In the genomic region with DNA sequence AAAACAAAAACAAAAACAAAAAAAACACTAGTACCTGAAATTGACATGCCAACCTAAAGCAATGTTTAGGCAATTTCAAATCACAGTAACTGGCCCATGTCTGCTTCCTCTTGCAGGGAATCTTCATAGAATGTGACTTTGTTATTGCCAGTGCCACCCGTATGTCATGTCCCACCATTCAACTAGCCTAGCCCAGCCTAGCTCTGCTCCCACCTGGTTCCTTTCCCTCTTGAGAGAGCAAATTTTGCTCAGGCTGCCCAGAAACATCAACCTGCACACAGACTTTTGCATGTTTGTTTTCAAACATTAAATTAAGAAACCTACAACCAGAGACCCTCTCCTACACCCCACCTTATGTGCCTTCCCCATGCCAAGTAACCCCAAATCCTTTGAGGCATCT, we compare ENCODE assay signal across 9 cellular contexts.
DNase-seq lines count a peak whose midpoint lies in the region; ATAC-seq, FAIRE-seq and TF ChIP-seq lines count a peak whose summit lies in the region.
"Had no signal": no experiment of that assay in that cellular context is flagged by ENCODE, and none has a peak within 500 bp of the region (broad histone marks: within the 10 kb centered on the region; RNA-seq: fewer than 3 reads in every experiment).

No MANE protein-coding gene starts in this region.

- no peak overlapping the region for H3K18ac ChIP-seq in H1 (ENCODE audit: extremely low read depth, low read length)

- H4K20me1 ChIP-seq in OCI-LY7 (ENCODE audit: insufficient read depth, low read length) (no peaks in the 10 kb centered on the region), H1 (replicated peaks in 1 of 2; ENCODE audit: control insufficient read depth in 1 of 2, insufficient read depth in 2 of 2, low read length in 2 of 2) (no peaks in the 10 kb centered on the region), osteoblast (ENCODE audit: insufficient read depth, low read length) (peaks cover 19% of the 10 kb centered on the region)

- intact Hi-C loops in OCI-LY7 (cut with micrococcal nuclease; ENCODE audit: unreplicated experiment): loop anchor here (5.0 to 10.0 kb wide), 3 partner anchors 278 to 1258 kb away; no protein-coding TSS in a partner anchor

- H3K23ac ChIP-seq in H1 (ENCODE audit: insufficient read length): no peak overlapping the region

- no TSS peak for BruUV-seq in OCI-LY7 (replicated peaks; lab: Mats Ljungman, UMichigan)

- H3K79me2 ChIP-seq in OCI-LY7 (ENCODE audit: insufficient read depth, low read depth, low read length) (no peaks in the 10 kb centered on the region), H1 (ENCODE audit: control insufficient read depth in 1 of 2, insufficient read depth in 2 of 2, low read length in 2 of 2) (no peaks in the 10 kb centered on the region), osteoblast (ENCODE audit: insufficient read depth, low read length) (peaks cover 24% of the 10 kb centered on the region)

- ATAC-seq in GM19463 (IDR thresholded peaks at IDR 0.05; ENCODE audit: unreplicated experiment): no peak

- H3K4me1 ChIP-seq in OCI-LY7 (ENCODE audit: insufficient read depth, low read length, poor library complexity, severe bottlenecking): peaks cover 41% of the 10 kb centered on the region
- peaks cover 4 to 13% (median 8%) of the 10 kb centered on the region in 4 experiments; a peak in 6 of 7 replicates for H3K4me1 ChIP-seq in H1 (replicated peaks in 1 of 4; ENCODE audit: control insufficient read depth in 3 of 4, insufficient read depth in 4 of 4, low read length in 3 of 4)
- H3K4me1 ChIP-seq in osteoblast (ENCODE audit: insufficient read depth, low read length): peaks cover 31% of the 10 kb centered on the region

- no peak overlapping the region for H4K91ac ChIP-seq in H1 (replicated peaks; ENCODE audit: insufficient read length, low read length)

- no peaks in the 10 kb centered on the region for H3K9me2 ChIP-seq in OCI-LY7 (ENCODE audit: insufficient read depth, low read length)

- no peak for TF ChIP-seq POLR2A in H1 (IDR thresholded peaks at IDR 0.05; ENCODE audit: control extremely low read depth in 1 of 2, low read depth in 2 of 2, low read length in 2 of 2)

- no peak overlapping the region for H2BK12ac ChIP-seq in H1 (ENCODE audit: low read depth, low read length)

- TF ChIP-seq RAD21 in H1 (IDR thresholded peaks at IDR 0.05 in 1 of 2, conservative IDR thresholded peaks at IDR 0.05 in 1 of 2; ENCODE audit: low read depth in 2 of 2, low read length in 2 of 2): no peak

- peaks cover 14% of the 10 kb centered on the region; the same call in 1 of the 2 replicates for H3K23me2 ChIP-seq in H1 (ENCODE audit: low read depth, low read length)

- H3K4me3 ChIP-seq in BJ (ENCODE audit: low read depth, low read length): peak overlapping the region; percentile 53; the same call in 1 of the 2 replicates
- no peak overlapping the region for H3K4me3 ChIP-seq in OCI-LY7 (ENCODE audit: low read depth, low read length, poor library complexity, severe bottlenecking)
- H3K4me3 ChIP-seq in H1 (ENCODE audit: extremely low read depth in 1 of 4, insufficient read depth in 2 of 4, low read depth in 3 of 4, low read length in 4 of 4): no peak overlapping the region
- peak overlapping the region; percentile 70 for H3K4me3 ChIP-seq in osteoblast (ENCODE audit: insufficient read depth, low read length)

- POLR2A ChIA-PET in BJ (lab: Charles Lee): interaction anchor here (1.0 to 1.5 kb wide), 2 partner anchors 245 to 374 kb away, joined by 3 to 4 read pairs; no protein-coding TSS in a partner anchor
- POLR2A ChIA-PET in OCI-LY7 (lab: Charles Lee): interaction anchor here (0.5 to 1.6 kb wide), 5 partner anchors 12 to 1249 kb away, joined by 3 to 4 read pairs (median 3); no protein-coding TSS in a partner anchor
- POLR2A ChIA-PET in H1 (lab: Charles Lee; ENCODE audit: partially characterized antibody): interaction anchor here (0.7 to 1.4 kb wide), 4 partner anchors 11 to 789 kb away, joined by 3 to 4 read pairs (median 3); no protein-coding TSS in a partner anchor

- no peak overlapping the region for H4K5ac ChIP-seq in H1 (ENCODE audit: insufficient read length, low read depth, low read length)

- H2AK5ac ChIP-seq in H1 (ENCODE audit: low read depth, low read length): no peak overlapping the region

- H3K4ac ChIP-seq in H1 (replicated peaks; ENCODE audit: insufficient read length, low read depth, low read length): no peak overlapping the region

- H2AFZ ChIP-seq in OCI-LY7 (ENCODE audit: low read length): peak overlapping the region; percentile 71; the same call in 1 of the 2 replicates
- H2AFZ ChIP-seq in H1 (ENCODE audit: low read length): no peak overlapping the region
- no peak overlapping the region for H2AFZ ChIP-seq in osteoblast (ENCODE audit: low read length)

- H3K27me3 ChIP-seq in BJ (ENCODE audit: control insufficient read depth, insufficient read depth, low read length): no peaks in the 10 kb centered on the region
- H3K27me3 ChIP-seq in H1 (replicated peaks in 1 of 4; ENCODE audit: control insufficient read depth in 3 of 4, extremely low read depth in 1 of 4, insufficient read depth in 3 of 4, low read length in 3 of 4): peaks cover 0 to 18% (median 12%) of the 10 kb centered on the region in 4 experiments; a peak in 6 of 7 replicates
- no peaks in the 10 kb centered on the region for H3K27me3 ChIP-seq in osteoblast (ENCODE audit: insufficient read depth, low read length)

- no peak overlapping the region for H2BK5ac ChIP-seq in H1 (ENCODE audit: low read depth, low read length)

- no peak overlapping the region for H4K8ac ChIP-seq in H1 (ENCODE audit: extremely low read depth, insufficient read depth, low read length)

- peak overlapping the region; percentile 31 for H2BK120ac ChIP-seq in H1 (replicated peaks; ENCODE audit: low read depth, low read length)

- H3K27ac ChIP-seq in OCI-LY7 (ENCODE audit: low read depth, low read length, poor library complexity, severe bottlenecking): no peak overlapping the region
- H3K27ac ChIP-seq in H1 (ENCODE audit: low read depth, low read length): no peak overlapping the region
- H3K27ac ChIP-seq in osteoblast (ENCODE audit: low read depth, low read length): peak overlapping the region; percentile 93

- H3K36me3 ChIP-seq in BJ (ENCODE audit: control insufficient read depth, insufficient read depth, low read length): peaks cover 3% of the 10 kb centered on the region; the same call in 1 of the 2 replicates
- H3K36me3 ChIP-seq in OCI-LY7 (ENCODE audit: insufficient read depth, low read length): peaks cover 10% of the 10 kb centered on the region; the same call in 1 of the 2 replicates
- peaks cover 4 to 8% (median 6%) of the 10 kb centered on the region in 4 experiments; a peak in 5 of 8 replicates for H3K36me3 ChIP-seq in H1 (ENCODE audit: control insufficient read depth in 2 of 4, insufficient read depth in 4 of 4, low read length in 3 of 4)
- H3K36me3 ChIP-seq in osteoblast (ENCODE audit: insufficient read depth, low read length): peaks cover 22% of the 10 kb centered on the region

- no peak overlapping the region for H2BK15ac ChIP-seq in H1 (ENCODE audit: low read length)

- CTCF ChIA-PET in BJ (lab: Yijun Ruan, JAX) (interaction anchor here (0.6 to 4.0 kb wide), 15 partner anchors 13 to 645 kb away, joined by 3 to 15 read pairs (median 4); no protein-coding TSS in a partner anchor), OCI-LY7 (lab: Charles Lee; ENCODE audit: unreplicated experiment) (no interaction called here), H1 (lab: Charles Lee; ENCODE audit: partially characterized antibody) (interaction anchor here (0.6 to 3.4 kb wide), 18 partner anchors 9 to 706 kb away, joined by 3 to 20 read pairs (median 3); no protein-coding TSS in a partner anchor)

- TF ChIP-seq CTCF in BJ (IDR thresholded peaks at IDR 0.05; ENCODE audit: insufficient read depth, low read depth, low read length): no peak
- no peak for TF ChIP-seq CTCF in OCI-LY7 (conservative IDR thresholded peaks at IDR 0.05; ENCODE audit: low read length)
- no peak for TF ChIP-seq CTCF in H1 (IDR thresholded peaks at IDR 0.05; ENCODE audit: control extremely low read depth in 1 of 3, insufficient read depth in 1 of 3, low read depth in 1 of 3, low read length in 3 of 3)
- no peak for TF ChIP-seq CTCF in osteoblast (IDR thresholded peaks at IDR 0.05; ENCODE audit: extremely low read depth, low read depth, low read length)

- no peak for TF ChIP-seq EP300 in H1 (IDR thresholded peaks at IDR 0.05; ENCODE audit: borderline replicate concordance in 1 of 2, low read depth in 2 of 2, low read length in 2 of 2)

- DNase-seq in BJ (ENCODE audit: low read depth) (no peak), OCI-LY7 (ENCODE audit: low spot score) (no peak), H1 (ENCODE audit: low read depth in 1 of 2, low spot score in 2 of 2) (no peak), osteoblast (ENCODE audit: insufficient read length, low spot score, missing footprints) (no peak), ureter (ENCODE audit: low spot score) (no peak), SW480 (ENCODE audit: low spot score) (no peak)
- DNase-seq in activated CD4-positive, CD25-positive, alpha-beta regulatory T cell treated with anti-CD3 and anti-CD28 coated beads, Interleukin-2, amount 50 U/mL, for 72 hours: no peak
- DNase-seq: T-helper 9 cell had no signal

- no peaks in the 10 kb centered on the region for H3K79me1 ChIP-seq in H1 (ENCODE audit: low read depth, low read length)

- no peak overlapping the region for H2BK20ac ChIP-seq in H1 (ENCODE audit: low read length)

- H3K9me3 ChIP-seq in OCI-LY7 (ENCODE audit: low read length): no peaks in the 10 kb centered on the region
- no peaks in the 10 kb centered on the region for H3K9me3 ChIP-seq in H1 (ENCODE audit: insufficient read depth in 2 of 2, low read depth in 1 of 2, low read length in 1 of 2)
- H3K9me3 ChIP-seq in osteoblast (ENCODE audit: low read depth, low read length): no peaks in the 10 kb centered on the region

- no peak overlapping the region for H3K9ac ChIP-seq in H1 (replicated peaks in 1 of 4; ENCODE audit: extremely low read depth in 1 of 4, low read depth in 3 of 4, low read length in 3 of 4)

- FAIRE-seq in H1 (lab: Jason Lieb, UNC): no peak

- H3K56ac ChIP-seq in H1 (replicated peaks; ENCODE audit: insufficient read length, low read depth, low read length): no peak overlapping the region

- whole genome bisulfite sequencing in H1 (ENCODE audit: extremely low coverage in 1 of 2, insufficient coverage in 1 of 2, insufficient read length in 1 of 2, insufficient replicate concordance in 2 of 2, low coverage in 1 of 2, low lambda C conversion rate in 2 of 2, missing lambda C conversion rate in 1 of 2), 2 experiments: 88% methylated on average over 1 of the region's 1 CpG; no CpG with 5 or more reads in 1 of the 2 experiments

- H3K14ac ChIP-seq in H1 (ENCODE audit: insufficient read length): no peak overlapping the region

- H3K4me2 ChIP-seq in OCI-LY7 (ENCODE audit: low read length): peak overlapping the region; percentile 75
- no peak overlapping the region; a peak in 1 of 4 replicates for H3K4me2 ChIP-seq in H1 (ENCODE audit: insufficient read depth in 1 of 2, low read depth in 2 of 2, low read length in 2 of 2)
- peak overlapping the region; percentile 91 for H3K4me2 ChIP-seq in osteoblast (ENCODE audit: insufficient read depth, low read length)

TF ChIP-seq in H1, 55 proteins besides CTCF, POLR2A, EP300 and RAD21 (continues in another document):
- TF ChIP-seq SP2 (IDR thresholded peaks at IDR 0.05; ENCODE audit: low read length) (no peak), BACH1 (IDR thresholded peaks at IDR 0.05; ENCODE audit: low read length) (no peak), GTF2F1 (IDR thresholded peaks at IDR 0.05; ENCODE audit: borderline replicate concordance, low read depth, low read length) (no peak), CHD1 (IDR thresholded peaks at IDR 0.05; ENCODE audit: low read depth, low read length) (no peak)

Comparison
In these comparisons a context has a peak if more than half of its experiments do, and no peak if none do; other contexts are left out.
1. H3K4me3 ChIP-seq: peak in BJ (single experiment) and osteoblast (single experiment); none in OCI-LY7 (single experiment) and H1 (0 of 4).
2. H3K4me2 ChIP-seq: peak in OCI-LY7 (single experiment) and osteoblast (single experiment); none in H1 (0 of 2).